25 cellular contexts compared by ENCODE assay signal in genomic region chr16:57030346-57030902, GRCh38. TPM values are rescaled to one million over a fixed set of nuclear protein-coding genes. Genes with fewer than 3 reads are reported as not detected.
A peak's percentile ranks its signal among the peaks of the same experiment; 100 is the strongest.
DNase-seq lines count a peak whose midpoint lies in the region; ATAC-seq, FAIRE-seq and TF ChIP-seq lines count a peak whose summit lies in the region.
"Had no signal": no experiment of that assay in that cellular context is flagged by ENCODE, and none has a peak within 500 bp of the region (broad histone marks: within the 10 kb centered on the region; RNA-seq: fewer than 3 reads in every experiment).

No MANE protein-coding gene starts in this region.

- POLR2A ChIA-PET in activated CD4-positive, alpha-beta T cell treated with anti-CD3 and anti-CD28 coated beads, Interleukin-2, amount 10 ng/mL, durations not matched to agents 7 days and 5 days (lab: Charles Lee): interaction anchor here (0.8 kb wide), 1 partner anchor 12 kb away, joined by 3 read pairs; no protein-coding TSS in a partner anchor
- POLR2A ChIA-PET in CD4-positive, alpha-beta memory T cell (lab: Charles Lee; ENCODE audit: partially characterized antibody): interaction anchor here (0.7 to 11.9 kb wide), 7 partner anchors 8 to 417 kb away, joined by 3 to 162 read pairs (median 4); partner anchors contain the start of genes CIAPIN1, COQ9 and NLRC5
- POLR2A ChIA-PET in activated CD8-positive, alpha-beta T cell treated with anti-CD3 and anti-CD28 coated beads, Interleukin-2, amount 10 ng/mL, durations not matched to agents 7 days and 5 days (lab: Charles Lee): interaction anchor here (0.6 to 2.8 kb wide), 4 partner anchors 8 to 44 kb away, joined by 3 to 9 read pairs (median 4); no protein-coding TSS in a partner anchor

- H3K27ac Mint-ChIP-seq in activated CD4-positive, alpha-beta T cell treated with anti-CD3 and anti-CD28 coated beads, Interleukin-2, amount 10 ng/mL, durations not matched to agents 7 days and 5 days: peak overlapping the region; percentile 63
- peak overlapping the region in 6 of 7 donors; percentile 75 to 87 (median 80) for H3K27ac Mint-ChIP-seq in CD4-positive, alpha-beta memory T cell
- peak overlapping the region; percentile 5 for H3K27ac Mint-ChIP-seq in activated CD8-positive, alpha-beta T cell treated with anti-CD3 and anti-CD28 coated beads, Interleukin-2, amount 10 ng/mL, durations not matched to agents 7 days and 5 days
- peak overlapping the region; percentile 9 to 59 for H3K27ac Mint-ChIP-seq in natural killer cell treated with Interleukin-12 subunit alpha and Interleukin-12 subunit beta and Interleukin-15 and Interleukin-18, amount 100 ng/mL, for 72 hours

- no peak for ATAC-seq in activated CD8-positive, alpha-beta T cell treated with anti-CD3 and anti-CD28 coated beads, Interleukin-2, amount 10 ng/mL, durations not matched to agents 7 days and 5 days
- ATAC-seq in natural killer cell treated with Interleukin-12 subunit alpha and Interleukin-12 subunit beta and Interleukin-15 and Interleukin-18, amount 100 ng/mL, for 72 hours: no peak
- no peak for ATAC-seq in left colon
- ATAC-seq: activated CD4-positive, CD25-positive, alpha-beta regulatory T cell treated with anti-CD3 and anti-CD28 coated beads, Interleukin-2, amount 50 U/mL, for 24 hours; left ventricle myocardium superior had no signal

- CTCF ChIA-PET in activated CD4-positive, alpha-beta T cell treated with anti-CD3 and anti-CD28 coated beads, Interleukin-2, amount 10 ng/mL, durations not matched to agents 7 days and 5 days (lab: Charles Lee): interaction anchor here (1.0 to 1.3 kb wide), 2 partner anchors 35 to 63 kb away, joined by 3 to 4 read pairs; no protein-coding TSS in a partner anchor
- CTCF ChIA-PET in CD4-positive, alpha-beta memory T cell (lab: Charles Lee; ENCODE audit: partially characterized antibody): interaction anchor here (0.6 to 2.0 kb wide), 7 partner anchors 8 to 66 kb away, joined by 3 to 7 read pairs (median 3); no protein-coding TSS in a partner anchor
- CTCF ChIA-PET in activated CD8-positive, alpha-beta T cell treated with anti-CD3 and anti-CD28 coated beads, Interleukin-2, amount 10 ng/mL, durations not matched to agents 7 days and 5 days (lab: Charles Lee): interaction anchor here (0.8 to 2.1 kb wide), 6 partner anchors 8 to 27 kb away, joined by 3 to 6 read pairs (median 3); no protein-coding TSS in a partner anchor

- H3K4me1 Mint-ChIP-seq in activated CD4-positive, alpha-beta T cell treated with anti-CD3 and anti-CD28 coated beads, Interleukin-2, amount 10 ng/mL, durations not matched to agents 7 days and 5 days: peaks cover 73% of the 10 kb centered on the region
- H3K4me1 Mint-ChIP-seq in CD4-positive, alpha-beta memory T cell: peaks cover 32 to 91% (median 65%) of the 10 kb centered on the region in 4 donors
- H3K4me1 Mint-ChIP-seq in activated CD8-positive, alpha-beta T cell treated with anti-CD3 and anti-CD28 coated beads, Interleukin-2, amount 10 ng/mL, durations not matched to agents 7 days and 5 days (ENCODE audit: low read depth): peaks cover 77% of the 10 kb centered on the region
- peaks cover 43 to 44% of the 10 kb centered on the region in 2 donors for H3K4me1 Mint-ChIP-seq in natural killer cell treated with Interleukin-12 subunit alpha and Interleukin-12 subunit beta and Interleukin-15 and Interleukin-18, amount 100 ng/mL, for 72 hours (ENCODE audit: low read depth in 2 of 2)

- peaks cover 91% of the 10 kb centered on the region for H3K36me3 Mint-ChIP-seq in activated CD4-positive, alpha-beta T cell treated with anti-CD3 and anti-CD28 coated beads, Interleukin-2, amount 10 ng/mL, durations not matched to agents 7 days and 5 days (ENCODE audit: low read depth)
- H3K36me3 Mint-ChIP-seq in CD4-positive, alpha-beta memory T cell: peaks cover 74 to 87% of the 10 kb centered on the region in 2 donors
- H3K36me3 Mint-ChIP-seq in activated CD8-positive, alpha-beta T cell treated with anti-CD3 and anti-CD28 coated beads, Interleukin-2, amount 10 ng/mL, durations not matched to agents 7 days and 5 days (ENCODE audit: low read depth): peaks cover 92% of the 10 kb centered on the region
- peaks cover 20% of the 10 kb centered on the region for H3K36me3 Mint-ChIP-seq in natural killer cell treated with Interleukin-12 subunit alpha and Interleukin-12 subunit beta and Interleukin-15 and Interleukin-18, amount 100 ng/mL, for 72 hours

- no peaks in the 10 kb centered on the region for H3K9me3 ChIP-seq in CD4-positive, alpha-beta memory T cell (ENCODE audit: control insufficient read depth in 1 of 2, low read length in 2 of 2)
- H3K9me3 ChIP-seq: breast epithelium, Peyer's patch, transverse colon had no signal

- no peaks in the 10 kb centered on the region for H3K27me3 Mint-ChIP-seq in activated CD4-positive, alpha-beta T cell treated with anti-CD3 and anti-CD28 coated beads, Interleukin-2, amount 10 ng/mL, durations not matched to agents 7 days and 5 days
- H3K27me3 Mint-ChIP-seq in CD4-positive, alpha-beta memory T cell: no peaks in the 10 kb centered on the region
- H3K27me3 Mint-ChIP-seq in activated CD8-positive, alpha-beta T cell treated with anti-CD3 and anti-CD28 coated beads, Interleukin-2, amount 10 ng/mL, durations not matched to agents 7 days and 5 days (ENCODE audit: low read depth): no peaks in the 10 kb centered on the region
- H3K27me3 Mint-ChIP-seq in natural killer cell treated with Interleukin-12 subunit alpha and Interleukin-12 subunit beta and Interleukin-15 and Interleukin-18, amount 100 ng/mL, for 72 hours: no peaks in the 10 kb centered on the region
- H3K27me3 Mint-ChIP-seq: B cell had no signal

- no peak for TF ChIP-seq CTCF in D721Med (IDR thresholded peaks at IDR 0.05; ENCODE audit: insufficient read depth, missing control alignments)

- peaks cover 84% of the 10 kb centered on the region for H3K4me1 ChIP-seq in CD4-positive, alpha-beta memory T cell (ENCODE audit: insufficient read depth, low read length)
- H3K4me1 ChIP-seq: breast epithelium, Peyer's patch, transverse colon had no signal

- H3K27ac ChIP-seq in CD4-positive, alpha-beta memory T cell (ENCODE audit: low read depth, low read length): no peak overlapping the region
- H3K27ac ChIP-seq: breast epithelium, Peyer's patch, transverse colon had no signal

- H3K9me3 Mint-ChIP-seq in activated CD4-positive, alpha-beta T cell treated with anti-CD3 and anti-CD28 coated beads, Interleukin-2, amount 10 ng/mL, durations not matched to agents 7 days and 5 days: no peaks in the 10 kb centered on the region
- peaks cover 0 to 2% (median 0%) of the 10 kb centered on the region in 8 donors for H3K9me3 Mint-ChIP-seq in CD4-positive, alpha-beta memory T cell
- H3K9me3 Mint-ChIP-seq in activated CD8-positive, alpha-beta T cell treated with anti-CD3 and anti-CD28 coated beads, Interleukin-2, amount 10 ng/mL, durations not matched to agents 7 days and 5 days (ENCODE audit: insufficient read depth): no peaks in the 10 kb centered on the region
- H3K9me3 Mint-ChIP-seq in natural killer cell treated with Interleukin-12 subunit alpha and Interleukin-12 subunit beta and Interleukin-15 and Interleukin-18, amount 100 ng/mL, for 72 hours: peaks cover 6% of the 10 kb centered on the region

- H3K36me3 ChIP-seq in CD4-positive, alpha-beta memory T cell (ENCODE audit: insufficient read depth, low read length): peaks cover 61% of the 10 kb centered on the region
- H3K36me3 ChIP-seq: breast epithelium, transverse colon had no signal

- no peak for DNase-seq in activated CD4-positive, alpha-beta T cell treated with anti-CD3 and anti-CD28 coated beads, Interleukin-2, amount 10 ng/mL, durations not matched to agents 7 days and 5 days
- DNase-seq in activated CD4-positive, alpha-beta T cell treated with anti-CD3 and anti-CD28 coated beads for 48 hours: no peak
- no peak for DNase-seq in CD4-positive, alpha-beta memory T cell
- DNase-seq in activated CD8-positive, alpha-beta T cell treated with anti-CD3 and anti-CD28 coated beads, Interleukin-2, amount 10 ng/mL, durations not matched to agents 7 days and 5 days: no peak
- DNase-seq in natural killer cell treated with Interleukin-12 subunit alpha and Interleukin-12 subunit beta and Interleukin-15 and Interleukin-18, amount 100 ng/mL, for 72 hours (ENCODE audit: low spot score): no peak
- DNase-seq in D721Med (ENCODE audit: insufficient read length, low spot score): no peak
- no peak for DNase-seq in erythroblast (lab: John Stamatoyannopoulos, UW)
- no peak for DNase-seq in left colon
- DNase-seq: DMS79 treated with DMSO at 0.1 percent for 48 hours; effector CD8-positive, alpha-beta T cell; GF-D8; glutamatergic neuron; islet precursor cell; left ventricle myocardium superior; NCI-H1105; NCI-H2029; NCI-H526 treated with DMSO at 0.1 percent for 48 hours; Peyer's patch; SHP77 treated with DMSO at 0.1 percent for 48 hours; transverse colon had no signal

- no peak for FAIRE-seq in D721Med (lab: Jason Lieb, UNC)
- FAIRE-seq: colon, GM19239 had no signal

- H3K4me3 ChIP-seq in CD4-positive, alpha-beta memory T cell (ENCODE audit: low read length in 2 of 2): no peak overlapping the region
- H3K4me3 ChIP-seq: breast epithelium, Peyer's patch, transverse colon had no signal

- no peak overlapping the region for H3K4me3 Mint-ChIP-seq in activated CD4-positive, alpha-beta T cell treated with anti-CD3 and anti-CD28 coated beads, Interleukin-2, amount 10 ng/mL, durations not matched to agents 7 days and 5 days
- peak overlapping the region in 1 of 8 donors; percentile 74 for H3K4me3 Mint-ChIP-seq in CD4-positive, alpha-beta memory T cell
- H3K4me3 Mint-ChIP-seq in activated CD8-positive, alpha-beta T cell treated with anti-CD3 and anti-CD28 coated beads, Interleukin-2, amount 10 ng/mL, durations not matched to agents 7 days and 5 days: no peak overlapping the region
- peak overlapping the region; percentile 9 for H3K4me3 Mint-ChIP-seq in natural killer cell treated with Interleukin-12 subunit alpha and Interleukin-12 subunit beta and Interleukin-15 and Interleukin-18, amount 100 ng/mL, for 72 hours
- H3K4me3 Mint-ChIP-seq: B cell had no signal

- no peak for TF ChIP-seq POLR2A in erythroblast (IDR thresholded peaks at IDR 0.05; ENCODE audit: low read length)

- H3K27me3 ChIP-seq in CD4-positive, alpha-beta memory T cell (ENCODE audit: insufficient read depth, low read length): no peaks in the 10 kb centered on the region
- H3K27me3 ChIP-seq: breast epithelium, Peyer's patch, transverse colon had no signal

- intact Hi-C loops in CD4-positive, alpha-beta memory T cell (cut with micrococcal nuclease): no loop called here
- intact Hi-C loops in left colon (cut with DNase I, micrococcal nuclease): no loop called here

RNA-seq across cellular contexts. Expression of gene NLRC5, which starts 41.1 kb away (rescaled TPM):
- total RNA-seq in activated CD4-positive, alpha-beta T cell treated with anti-CD3 and anti-CD28 coated beads, Interleukin-2, amount 10 ng/mL, durations not matched to agents 7 days and 5 days: 100 to 1,000 TPM; 428 to 468 TPM
- 100 to 1,000 TPM; 416 to 457 TPM for total RNA-seq in CD4-positive, alpha-beta memory T cell
- 100 to 1,000 TPM in 1 of 2 donors, 10 to 100 TPM in 1; 41.6 to 151 TPM for polyA plus RNA-seq in CD4-positive, alpha-beta memory T cell
- total RNA-seq in activated CD8-positive, alpha-beta T cell treated with anti-CD3 and anti-CD28 coated beads, Interleukin-2, amount 10 ng/mL, durations not matched to agents 7 days and 5 days: 100 to 1,000 TPM; 280 to 291 TPM
- 100 to 1,000 TPM; 190 to 316 TPM for total RNA-seq in natural killer cell treated with Interleukin-12 subunit alpha and Interleukin-12 subunit beta and Interleukin-15 and Interleukin-18, amount 100 ng/mL, for 72 hours
- total RNA-seq in left colon: 100 to 1,000 TPM in 1 of 2 donors, 10 to 100 TPM in 1; 57.7 to 125 TPM

Comparison
In these comparisons a context has a peak if more than half of its experiments do, and no peak if none do; other contexts are left out.
1. H3K27ac Mint-ChIP-seq: peak in every context shown above with its lines; median percentile 80 in CD4-positive, alpha-beta memory T cell; 63 in activated CD4-positive, alpha-beta T cell treated with anti-CD3 and anti-CD28 coated beads, Interleukin-2, amount 10 ng/mL, durations not matched to agents 7 days and 5 days; 34 in natural killer cell treated with Interleukin-12 subunit alpha and Interleukin-12 subunit beta and Interleukin-15 and Interleukin-18, amount 100 ng/mL, for 72 hours; 5 in activated CD8-positive, alpha-beta T cell treated with anti-CD3 and anti-CD28 coated beads, Interleukin-2, amount 10 ng/mL, durations not matched to agents 7 days and 5 days.